ENCODE assay signal across 20 cellular contexts in genomic region chr5:593511-593910, GRCh38.
"Had no signal": no experiment of that assay in that cellular context is flagged by ENCODE, and none has a peak within 500 bp of the region (broad histone marks: within the 10 kb centered on the region; RNA-seq: fewer than 3 reads in every experiment).

No MANE protein-coding gene starts in this region.

- H3K4me1 ChIP-seq: gastrocnemius medialis, transverse colon, uterus had no signal

- H3K36me3 ChIP-seq: gastrocnemius medialis, transverse colon, uterus had no signal

- H3K4me3 ChIP-seq: gastrocnemius medialis, transverse colon, uterus had no signal

- ATAC-seq: activated CD8-positive, alpha-beta T cell treated with anti-CD3 and anti-CD28 coated beads for 36 hours; gastrocnemius medialis; sciatic nerve; SK-N-SH treated with all-trans-retinoic acid at 6 μM for 48 hours had no signal

- H3K27me3 ChIP-seq: uterus had no signal

- H3K27ac ChIP-seq: gastrocnemius medialis, transverse colon, uterus had no signal

- H3K9me3 ChIP-seq: gastrocnemius medialis, transverse colon, uterus had no signal

- DNase-seq: activated B cell treated with CpG ODN at 0.5 μM for 24 hours; activated CD4-positive, alpha-beta T cell treated with anti-CD3 and anti-CD28 coated beads, Interleukin-2, amount 50 U/mL, for 1 hour; activated CD8-positive, alpha-beta T cell treated with anti-CD3 and anti-CD28 coated beads for 36 hours; activated effector memory CD4-positive, alpha-beta T cell treated with anti-CD3 and anti-CD28 coated beads, Interleukin-2, amount 50 U/mL, for 16 hours; activated naive CD4-positive, alpha-beta T cell treated with anti-CD3 and anti-CD28 coated beads, Interleukin-2, amount 10 ng/mL, durations not matched to agents 7 days and 5 days; amniotic stem cell; central memory CD4-positive, alpha-beta T cell; dermis blood vessel endothelial cell; effector CD8-positive, alpha-beta T cell; erythroblast; gastrocnemius medialis; hippocampal formation; small intestine; stimulated activated CD4-positive, alpha-beta T cell treated with anti-CD3 and anti-CD28 coated beads, Interleukin-1b, Interleukin-23, amount 100 ng/mL, for 48 hours; stimulated activated naive CD4-positive, alpha-beta T cell; T-helper 2 cell; transverse colon; uterus had no signal
